23 cellular contexts compared by ENCODE assay signal in the genomic region with DNA sequence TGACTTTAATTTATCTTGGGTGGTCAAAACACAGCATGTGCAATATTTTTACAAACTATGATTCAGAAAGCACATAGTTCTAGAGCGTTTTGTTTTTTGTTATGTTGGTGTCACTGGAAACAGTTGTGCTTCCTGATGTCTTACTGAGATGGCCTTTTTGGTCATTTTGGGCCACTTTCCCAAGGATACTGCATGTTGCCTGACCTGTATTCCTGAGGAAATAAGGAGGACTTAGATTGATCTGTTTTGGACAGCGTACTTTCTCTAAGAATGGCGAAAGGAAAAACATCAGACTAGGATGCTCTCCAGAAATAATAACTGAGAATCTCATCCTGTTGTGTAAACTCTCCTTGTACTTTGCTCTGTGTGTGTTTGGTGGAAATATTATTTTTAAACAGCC.
DNase-seq lines count a peak whose midpoint lies in the region; ATAC-seq and TF ChIP-seq lines count a peak whose summit lies in the region.
"Had no signal": no experiment of that assay in that cellular context is flagged by ENCODE, and none has a peak within 500 bp of the region (broad histone marks: within the 10 kb centered on the region; RNA-seq: fewer than 3 reads in every experiment).

No MANE protein-coding gene starts in this region.

- 95% methylated on average over 3 of the region's 3 CpGs for WGBS in HUES64
- WGBS in sigmoid colon, 2 donors = 82 to 86% methylated on average over 3 of the region's 3 CpGs

- H3K4me3 ChIP-seq in HUES64 (ENCODE audit: low read length) (no peak overlapping the region), sigmoid colon (no peak overlapping the region)
- H3K4me3 ChIP-seq: SJSA1 had no signal

- H3K9me3 ChIP-seq in HUES64 (ENCODE audit: insufficient read depth, low read depth, low read length) (no peaks in the 10 kb centered on the region), sigmoid colon (no peaks in the 10 kb centered on the region)
- H3K9me3 ChIP-seq: SJSA1 had no signal

- DNase-seq in brain pericyte (ENCODE audit: low read depth, low spot score) = peak; percentile 79
- peak; percentile 35 for DNase-seq in iris pigment epithelial cell (ENCODE audit: low read depth)
- no peak for DNase-seq in sigmoid colon
- no peak for DNase-seq in GDM1 (lab: John Stamatoyannopoulos, UW)
- DNase-seq in posterior vena cava (ENCODE audit: low spot score) = no peak
- DNase-seq: activated B cell treated with CpG ODN at 0.5 μM for 24 hours; activated CD8-positive, alpha-beta T cell treated with anti-CD3 and anti-CD28 coated beads, Interleukin-2, amount 10 ng/mL, durations not matched to agents 7 days and 5 days; activated T-cell treated with anti-CD3 and anti-CD28 coated beads, Interleukin-2, amount 50 U/mL, for 48 hours; effector memory CD4-positive, alpha-beta T cell; EL; HCEC 1CT; hypothalamus; kidney glomerular epithelial cell; NCI-H1417 treated with DMSO at 0.1 percent for 48 hours; NCI-H2171; NCI-H774; stimulated activated CD8-positive, alpha-beta memory T cell treated with anti-CD3 and anti-CD28 coated beads, Interleukin-4, amount 100 ng/mL, for 48 hours; T-helper 2 cell had no signal

- no peak overlapping the region for H3K9ac ChIP-seq in HUES64 (ENCODE audit: low read depth, low read length)
- H3K9ac ChIP-seq: KMS-11 had no signal

- H3K36me3 ChIP-seq in HUES64 (ENCODE audit: insufficient read depth, low read length) (no peaks in the 10 kb centered on the region), sigmoid colon (no peaks in the 10 kb centered on the region)
- H3K36me3 ChIP-seq: SJSA1 had no signal

- ATAC-seq in GM18867 (IDR thresholded peaks at IDR 0.05; ENCODE audit: unreplicated experiment) (no peak), GM19467 (IDR thresholded peaks at IDR 0.05; ENCODE audit: unreplicated experiment) (no peak)
- ATAC-seq: activated CD8-positive, alpha-beta T cell treated with anti-CD3 and anti-CD28 coated beads, Interleukin-2, amount 10 ng/mL, durations not matched to agents 7 days and 5 days had no signal

- TF ChIP-seq POLR2A in sigmoid colon (IDR thresholded peaks at IDR 0.05) = no peak

- no peak for TF ChIP-seq CTCF in sigmoid colon (IDR thresholded peaks at IDR 0.05)

- H3K27ac ChIP-seq in HUES64 (ENCODE audit: low read depth, low read length) (peak overlapping the region; percentile 7; the same call in 1 of the 2 replicates), sigmoid colon (peak overlapping the region in 3 of 4 donors; percentile 3 to 11 (median 10))
- H3K27ac ChIP-seq: KMS-11, SJSA1 had no signal

- no peak for TF ChIP-seq EP300 in sigmoid colon (IDR thresholded peaks at IDR 0.05)

- H3K4me1 ChIP-seq in HUES64 (ENCODE audit: insufficient read depth, low read length) (peaks cover 20% of the 10 kb centered on the region), sigmoid colon (peaks cover 0 to 9% (median 5%) of the 10 kb centered on the region in 4 donors)
- H3K4me1 ChIP-seq: SJSA1 had no signal

- no peaks in the 10 kb centered on the region for H3K27me3 ChIP-seq in HUES64 (ENCODE audit: insufficient read depth, low read length)
- H3K27me3 ChIP-seq in sigmoid colon = no peaks in the 10 kb centered on the region
- H3K27me3 ChIP-seq: SJSA1 had no signal

- intact Hi-C loops in sigmoid colon (cut with DNase I) = no loop called here
- intact Hi-C loops in posterior vena cava (cut with DNase I) = loop anchor here (10.0 kb wide), 2 partner anchors 106 to 1084 kb away; no protein-coding TSS in a partner anchor

Comparison
In these comparisons a context has a peak if more than half of its experiments do, and no peak if none do; other contexts are left out.
1. DNase-seq: peak in brain pericyte (single experiment) and iris pigment epithelial cell (single experiment); none in sigmoid colon (single experiment), GDM1 (single experiment) and posterior vena cava (single experiment).